21 cellular contexts compared by ENCODE assay signal in genomic region chr1:225486856-225487255, GRCh38. TPM values are rescaled to one million over a fixed set of nuclear protein-coding genes. Genes with fewer than 3 reads are reported as not detected.
DNase-seq lines count a peak whose midpoint lies in the region; ATAC-seq and TF ChIP-seq lines count a peak whose summit lies in the region.
"Had no signal": no experiment of that assay in that cellular context is flagged by ENCODE, and none has a peak within 500 bp of the region (broad histone marks: within the 10 kb centered on the region; RNA-seq: fewer than 3 reads in every experiment).

No MANE protein-coding gene starts in this region.

- H3K4ac ChIP-seq in H9 (ENCODE audit: low read depth, low read length), result no peak overlapping the region

- no peak for TF ChIP-seq CTCF in H9 (conservative IDR thresholded peaks at IDR 0.05)
- TF ChIP-seq CTCF in brain (conservative IDR thresholded peaks at IDR 0.05), result no peak
- no peak for TF ChIP-seq CTCF in progenitor cell of endocrine pancreas (IDR thresholded peaks at IDR 0.05; ENCODE audit: unreplicated experiment)

- no peak overlapping the region for H3K9ac ChIP-seq in H9 (ENCODE audit: extremely low read depth, insufficient read length, low read length)
- H3K9ac ChIP-seq: BLaER1, GM23248 had no signal

- no peak overlapping the region for H2AK5ac ChIP-seq in H9 (ENCODE audit: insufficient read length, low read length)

- H4K20me1 ChIP-seq in H9 (ENCODE audit: control insufficient read depth, insufficient read depth, insufficient read length), result no peaks in the 10 kb centered on the region
- H4K20me1 ChIP-seq: BLaER1 had no signal

- no peak overlapping the region for H4K91ac ChIP-seq in H9 (ENCODE audit: insufficient read length, low read depth, low read length)

- no peak overlapping the region for H2BK120ac ChIP-seq in H9 (ENCODE audit: low read depth, low read length, poor library complexity, severe bottlenecking)

- no peaks in the 10 kb centered on the region for H3K23me2 ChIP-seq in H9 (ENCODE audit: insufficient read length, low read depth, low read length, poor library complexity, severe bottlenecking)

- ATAC-seq in GM18909 (IDR thresholded peaks at IDR 0.05; ENCODE audit: poor library complexity, unreplicated experiment), result no peak
- ATAC-seq: CD8-positive, alpha-beta T cell had no signal

- no peak overlapping the region for H2AFZ ChIP-seq in H9 (ENCODE audit: low read length)
- H2AFZ ChIP-seq: GM23248 had no signal

- H3K23ac ChIP-seq in H9 (ENCODE audit: insufficient read length, low read depth, low read length), result no peak overlapping the region

- H4K8ac ChIP-seq in H9 (replicated peaks; ENCODE audit: insufficient read length, low read depth, low read length), result no peak overlapping the region

- H3T11ph ChIP-seq in H9 (ENCODE audit: low read length), result no peak overlapping the region

- no peak overlapping the region for H3K4me2 ChIP-seq in H9 (ENCODE audit: insufficient read depth, insufficient read length, low read length)

- H2BK5ac ChIP-seq in H9 (ENCODE audit: insufficient read length, low read length), result no peak overlapping the region

- no peaks in the 10 kb centered on the region for H3K4me1 Mint-ChIP-seq in activated CD4-positive, alpha-beta T cell treated with anti-CD3 and anti-CD28 coated beads, Interleukin-2, amount 10 ng/mL, durations not matched to agents 24 days and 14 days
- H3K4me1 Mint-ChIP-seq in H9 (peaks cover 16 to 17% of the 10 kb centered on the region in 2 experiments), brain (peaks cover 26% of the 10 kb centered on the region), progenitor cell of endocrine pancreas (ENCODE audit: low read depth) (peaks cover 6% of the 10 kb centered on the region)
- H3K4me1 Mint-ChIP-seq: CD4-positive, CD25-positive, alpha-beta regulatory T cell had no signal

- no peak overlapping the region for H2BK15ac ChIP-seq in H9 (ENCODE audit: low read depth, low read length)

- H3K79me1 ChIP-seq in H9 (ENCODE audit: insufficient read depth, low read depth, low read length, poor library complexity, severe bottlenecking), result no peaks in the 10 kb centered on the region

- 0 out of 2 replicates have a peak, but pooled peaks cover 2% of the 10 kb centered on the region for H3K4me1 ChIP-seq in H9 (ENCODE audit: insufficient read depth, low read length)
- H3K4me1 ChIP-seq: Caco-2, HAP-1 had no signal

- H3K27me3 ChIP-seq in H9 (ENCODE audit: insufficient read depth, low read length), result no peaks in the 10 kb centered on the region
- H3K27me3 ChIP-seq: BLaER1 had no signal

- H2BK20ac ChIP-seq in H9 (ENCODE audit: low read depth, low read length, poor library complexity, severe bottlenecking), result no peak overlapping the region

- no peak overlapping the region for H3K27ac ChIP-seq in H9 (ENCODE audit: insufficient read length, low read depth, low read length)
- H3K27ac ChIP-seq: 22Rv1, BLaER1, C4-2B, GM23248 had no signal

- no peak overlapping the region for H3K14ac ChIP-seq in H9 (ENCODE audit: insufficient read depth, low read length)

- H2BK12ac ChIP-seq in H9 (ENCODE audit: insufficient read length, low read depth, low read length), result no peak overlapping the region

- H4K5ac ChIP-seq in H9 (ENCODE audit: insufficient read length, low read depth, low read length), result no peak overlapping the region

- in situ Hi-C loops in KBM-7 (cut with MboI; ENCODE audit: low pct_unique_long_range_greater_than_20kb, low sequenced_read_pairs), result no loop called here

- no peaks in the 10 kb centered on the region for H3K9me3 ChIP-seq in H9 (ENCODE audit: control insufficient read depth, low read depth, low read length)
- H3K9me3 ChIP-seq: BLaER1, Caco-2, HAP-1 had no signal

- H3K79me2 ChIP-seq in H9 (ENCODE audit: insufficient read depth, low read length), result no peaks in the 10 kb centered on the region

- H3K36me3 Mint-ChIP-seq in activated CD4-positive, alpha-beta T cell treated with anti-CD3 and anti-CD28 coated beads, Interleukin-2, amount 10 ng/mL, durations not matched to agents 24 days and 14 days (ENCODE audit: low read depth), result no peaks in the 10 kb centered on the region
- H3K36me3 Mint-ChIP-seq in H9 (ENCODE audit: insufficient read depth in 1 of 3, low read depth in 3 of 3), result no peaks in the 10 kb centered on the region
- no peaks in the 10 kb centered on the region for H3K36me3 Mint-ChIP-seq in brain
- peaks cover 1% of the 10 kb centered on the region for H3K36me3 Mint-ChIP-seq in progenitor cell of endocrine pancreas (ENCODE audit: insufficient read depth)
- H3K36me3 Mint-ChIP-seq: CD4-positive, CD25-positive, alpha-beta regulatory T cell; CD8-positive, alpha-beta T cell had no signal

- H3K27ac Mint-ChIP-seq in activated CD4-positive, alpha-beta T cell treated with anti-CD3 and anti-CD28 coated beads, Interleukin-2, amount 10 ng/mL, durations not matched to agents 24 days and 14 days, result no peak overlapping the region
- H3K27ac Mint-ChIP-seq in H9 (peak overlapping the region in 2 of 3 experiments; percentile 17 to 18; a peak in 3 of 7 replicates), brain (peak overlapping the region in 3 of 5 experiments; percentile 37 to 70 (median 42)), progenitor cell of endocrine pancreas (peak overlapping the region; percentile 30)
- H3K27ac Mint-ChIP-seq: B cell; CD8-positive, alpha-beta T cell had no signal

- H3K56ac ChIP-seq in H9 (ENCODE audit: insufficient read length, low read depth, low read length), result no peak overlapping the region

- intact Hi-C loops in activated CD4-positive, alpha-beta T cell treated with anti-CD3 and anti-CD28 coated beads, Interleukin-2, amount 10 ng/mL, durations not matched to agents 24 days and 14 days (cut with micrococcal nuclease), result no loop called here

- H3K4me3 Mint-ChIP-seq in activated CD4-positive, alpha-beta T cell treated with anti-CD3 and anti-CD28 coated beads, Interleukin-2, amount 10 ng/mL, durations not matched to agents 24 days and 14 days, result no peak overlapping the region
- H3K4me3 Mint-ChIP-seq in H9 (no peak overlapping the region), brain (no peak overlapping the region), progenitor cell of endocrine pancreas (ENCODE audit: low read depth) (no peak overlapping the region)
- H3K4me3 Mint-ChIP-seq: B cell; CD4-positive, CD25-positive, alpha-beta regulatory T cell; CD8-positive, alpha-beta T cell had no signal

- peak; percentile 34 for DNase-seq in activated CD4-positive, alpha-beta T cell treated with anti-CD3 and anti-CD28 coated beads, Interleukin-2, amount 10 ng/mL, durations not matched to agents 24 days and 14 days
- no peak for DNase-seq in activated CD4-positive, alpha-beta T cell treated with anti-CD3 and anti-CD28 coated beads for 4 hours
- DNase-seq in H9 (peak; percentile 21), progenitor cell of endocrine pancreas (ENCODE audit: low spot score, unreplicated experiment) (no peak), NCI-H1436 treated with DMSO at 0.1 percent for 48 hours (lab: John Stamatoyannopoulos, UW) (no peak), KBM-7 (no peak)
- DNase-seq: Caco-2; CD4-positive, CD25-positive, alpha-beta regulatory T cell; CD8-positive, alpha-beta T cell; DMS 273 treated with DMSO at 0.1 percent for 48 hours; DMS79; EL; GDM1; GM23248 had no signal

- H3K9me3 Mint-ChIP-seq in activated CD4-positive, alpha-beta T cell treated with anti-CD3 and anti-CD28 coated beads, Interleukin-2, amount 10 ng/mL, durations not matched to agents 24 days and 14 days, result no peaks in the 10 kb centered on the region
- no peaks in the 10 kb centered on the region for H3K9me3 Mint-ChIP-seq in H9
- no peaks in the 10 kb centered on the region for H3K9me3 Mint-ChIP-seq in brain
- H3K9me3 Mint-ChIP-seq in progenitor cell of endocrine pancreas (ENCODE audit: low read depth), result no peaks in the 10 kb centered on the region
- H3K9me3 Mint-ChIP-seq: CD4-positive, CD25-positive, alpha-beta regulatory T cell; CD8-positive, alpha-beta T cell had no signal

- peaks cover 21% of the 10 kb centered on the region for H3K27me3 Mint-ChIP-seq in activated CD4-positive, alpha-beta T cell treated with anti-CD3 and anti-CD28 coated beads, Interleukin-2, amount 10 ng/mL, durations not matched to agents 24 days and 14 days
- H3K27me3 Mint-ChIP-seq in H9 (ENCODE audit: low read depth) (no peaks in the 10 kb centered on the region; the same call in 1 of the 2 replicates), brain (no peaks in the 10 kb centered on the region), progenitor cell of endocrine pancreas (peaks cover 12% of the 10 kb centered on the region)

- no peak overlapping the region for H3K18ac ChIP-seq in H9 (ENCODE audit: insufficient read length, low read depth, low read length)

- no CpG with 5 or more reads among the region's 2 CpGs for WGBS in H9 (ENCODE audit: extremely low coverage, insufficient read length, low lambda C conversion rate)

RNA-seq across cellular contexts. Expression of gene LBR, which starts 59.0 kb away (rescaled TPM):
- 189 and 195 TPM in 2 replicates for total RNA-seq in activated CD4-positive, alpha-beta T cell treated with anti-CD3 and anti-CD28 coated beads, Interleukin-2, amount 10 ng/mL, durations not matched to agents 24 days and 14 days
- 60.9 and 61.9 TPM in 2 replicates for total RNA-seq in H9 (2021)
- 24.4 TPM for polyA plus RNA-seq in brain (ENCODE audit: insufficient read depth, low read depth, low replicate concordance)
- total RNA-seq in progenitor cell of endocrine pancreas, result 116 and 124 TPM in 2 replicates

Comparison
In these comparisons a context has a peak if more than half of its experiments do, and no peak if none do; other contexts are left out.
1. DNase-seq: peak in activated CD4-positive, alpha-beta T cell treated with anti-CD3 and anti-CD28 coated beads, Interleukin-2, amount 10 ng/mL, durations not matched to agents 24 days and 14 days (single experiment) and H9 (single experiment); none in activated CD4-positive, alpha-beta T cell treated with anti-CD3 and anti-CD28 coated beads for 4 hours (0 of 2), progenitor cell of endocrine pancreas (single experiment), NCI-H1436 treated with DMSO at 0.1 percent for 48 hours (single experiment) and KBM-7 (single experiment).